31 cellular contexts compared by ENCODE assay signal in genomic region chr1:181985281-181985680, GRCh38.
"Had no signal": no experiment of that assay in that cellular context is flagged by ENCODE, and none has a peak within 500 bp of the region (broad histone marks: within the 10 kb centered on the region; RNA-seq: fewer than 3 reads in every experiment).

No MANE protein-coding gene starts in this region.

- H3K9me3 ChIP-seq: body of pancreas, esophagus squamous epithelium, gastroesophageal sphincter, heart right ventricle had no signal

- DNase-seq: activated B cell treated with CpG ODN at 0.5 μM for 24 hours; activated CD4-positive, alpha-beta T cell treated with anti-CD3 and anti-CD28 coated beads for 48 hours; activated CD4-positive, alpha-beta T cell treated with anti-CD3 and anti-CD28 coated beads, Interleukin-2, amount 50 U/mL, for 1 hour; activated CD4-positive, alpha-beta T cell treated with anti-CD3 and anti-CD28 coated beads, Interleukin-2, amount 50 U/mL, for 48 hours; activated CD8-positive, alpha-beta memory T cell treated with anti-CD3 and anti-CD28 coated beads for 24 hours; activated CD8-positive, alpha-beta T cell treated with anti-CD3 and anti-CD28 coated beads for 36 hours; activated effector memory CD4-positive, alpha-beta T cell treated with Interleukin-2 at 50 U/mL for 16 hours; activated gamma-delta T cell treated with Interleukin-2 at 50 U/mL for 16 hours; activated naive CD4-positive, alpha-beta T cell treated with anti-CD3 and anti-CD28 coated beads, Interleukin-2, amount 50 U/mL, for 16 hours; activated naive CD4-positive, alpha-beta T cell treated with Interleukin-2 at 50 U/mL for 16 hours; activated T-cell treated with anti-CD3 and anti-CD28 coated beads, Interleukin-2, amount 50 U/mL, for 4 hours; amniotic stem cell; aorta; body of pancreas; central memory CD4-positive, alpha-beta T cell; cortex of kidney; dermis blood vessel endothelial cell; effector CD8-positive, alpha-beta T cell; esophagus squamous epithelium; foreskin melanocyte; heart right ventricle; T-cell; T-helper 9 cell; WERI-Rb-1 had no signal

- ATAC-seq: activated CD4-positive, CD25-positive, alpha-beta regulatory T cell treated with anti-CD3 and anti-CD28 coated beads, Interleukin-2, amount 50 U/mL, for 24 hours; activated CD8-positive, alpha-beta T cell treated with anti-CD3 and anti-CD28 coated beads for 36 hours; activated T-cell treated with anti-CD3 and anti-CD28 coated beads, Interleukin-2, amount 50 U/mL, for 4 hours; activated T-helper 17 cell treated with anti-CD3 and anti-CD28 coated beads, Interleukin-2, amount 50 U/mL, for 72 hours; body of pancreas; gastroesophageal sphincter; heart right ventricle; T-cell had no signal

- H3K4me1 ChIP-seq: body of pancreas, esophagus squamous epithelium, gastroesophageal sphincter had no signal

- FAIRE-seq: colon, endometrium, endothelial cell of umbilical vein had no signal

- H3K36me3 ChIP-seq: esophagus squamous epithelium, gastroesophageal sphincter, heart right ventricle, WERI-Rb-1 had no signal

- H3K27me3 ChIP-seq: body of pancreas had no signal

- H3K27ac ChIP-seq: body of pancreas, epithelial cell of prostate, esophagus squamous epithelium, gastroesophageal sphincter, heart right ventricle, WERI-Rb-1 had no signal

- H3K4me3 ChIP-seq: body of pancreas, esophagus squamous epithelium, gastroesophageal sphincter, heart right ventricle had no signal
